Comparison of ENCODE assay signal across 19 cellular contexts in genomic region chr4:94462572-94462971, GRCh38. TPM values are rescaled to one million over a fixed set of nuclear protein-coding genes. Genes with fewer than 3 reads are reported as not detected.
DNase-seq lines count a peak whose midpoint lies in the region; ATAC-seq, FAIRE-seq and TF ChIP-seq lines count a peak whose summit lies in the region.
"Had no signal": no experiment of that assay in that cellular context is flagged by ENCODE, and none has a peak within 500 bp of the region (broad histone marks: within the 10 kb centered on the region; RNA-seq: fewer than 3 reads in every experiment).

No MANE protein-coding gene starts in this region.

- H3K4me3 Mint-ChIP-seq in HFFc6: no peak overlapping the region
- no peak overlapping the region for H3K4me3 Mint-ChIP-seq in osteocyte (ENCODE audit: unreplicated experiment)
- H3K4me3 Mint-ChIP-seq: B cell; CD4-positive, CD25-positive, alpha-beta regulatory T cell had no signal

- H3K36me3 Mint-ChIP-seq in HFFc6 (ENCODE audit: low read depth): peaks cover 70% of the 10 kb centered on the region
- H3K36me3 Mint-ChIP-seq in osteocyte (ENCODE audit: unreplicated experiment): peaks cover 34% of the 10 kb centered on the region

- peaks cover 41% of the 10 kb centered on the region for H3K4me1 ChIP-seq in RWPE2 (ENCODE audit: insufficient read depth, poor library complexity, severe bottlenecking)
- H3K4me1 ChIP-seq in pancreas: peaks cover 41 to 53% (median 43%) of the 10 kb centered on the region in 3 donors
- peaks cover 29% of the 10 kb centered on the region for H3K4me1 ChIP-seq in hepatocyte (ENCODE audit: insufficient read depth)

- H4K20me1 ChIP-seq in hepatocyte (ENCODE audit: insufficient read depth, poor library complexity, severe bottlenecking): no peaks in the 10 kb centered on the region

- peaks cover 93% of the 10 kb centered on the region for H3K79me2 ChIP-seq in hepatocyte

- H3K27ac Mint-ChIP-seq in HFFc6: peak overlapping the region; percentile 49; the same call in 1 of the 2 replicates
- peak overlapping the region; percentile 33 for H3K27ac Mint-ChIP-seq in osteocyte (ENCODE audit: unreplicated experiment)
- H3K27ac Mint-ChIP-seq: B cell had no signal

- no peak overlapping the region for H3K4me3 ChIP-seq in RWPE2 (ENCODE audit: severe bottlenecking)
- H3K4me3 ChIP-seq in pancreas: no peak overlapping the region
- H3K4me3 ChIP-seq in hepatocyte: no peak overlapping the region
- H3K4me3 ChIP-seq: GM12878 had no signal

- intact Hi-C loops in pancreas (cut with DNase I): no loop called here

- H3K9me2 ChIP-seq in hepatocyte (replicated peaks; ENCODE audit: insufficient read depth): no peaks in the 10 kb centered on the region

- no peak for TF ChIP-seq CTCF in HFFc6 (IDR thresholded peaks at IDR 0.05)
- TF ChIP-seq CTCF in RWPE2 (IDR thresholded peaks at IDR 0.05; ENCODE audit: poor library complexity, severe bottlenecking): no peak
- TF ChIP-seq CTCF in osteocyte (IDR thresholded peaks at IDR 0.05): no peak
- TF ChIP-seq CTCF in pancreas (IDR thresholded peaks at IDR 0.05): no peak
- no peak for TF ChIP-seq CTCF in hepatocyte (IDR thresholded peaks at IDR 0.05; ENCODE audit: poor library complexity)

- ATAC-seq in RWPE2 (ENCODE audit: low read depth): peak; percentile 40
- no peak for ATAC-seq in pancreas
- ATAC-seq in HG03571 (IDR thresholded peaks at IDR 0.05; ENCODE audit: unreplicated experiment): no peak
- ATAC-seq: GM12878, SK-N-SH treated with all-trans-retinoic acid at 6 μM for 48 hours had no signal

- no peaks in the 10 kb centered on the region for H3K27me3 ChIP-seq in RWPE2 (ENCODE audit: insufficient read depth, poor library complexity, severe bottlenecking)
- H3K27me3 ChIP-seq in pancreas: no peaks in the 10 kb centered on the region
- H3K27me3 ChIP-seq in hepatocyte: no peaks in the 10 kb centered on the region

- no peak overlapping the region for H2AFZ ChIP-seq in hepatocyte

- WGBS in pancreas, 2 donors: 51 to 72% methylated on average over 1 of the region's 1 CpG
- WGBS in hepatocyte (ENCODE audit: low lambda C conversion rate, missing lambda C conversion rate): 91% methylated on average over 1 of the region's 1 CpG

- H3K36me3 ChIP-seq in RWPE2 (ENCODE audit: low read depth) (peaks cover 63% of the 10 kb centered on the region), pancreas (no peaks in the 10 kb centered on the region), hepatocyte (replicated peaks; ENCODE audit: insufficient read depth, low read depth) (no peaks in the 10 kb centered on the region)

- H3K9me3 ChIP-seq in RWPE2 (ENCODE audit: severe bottlenecking) (no peaks in the 10 kb centered on the region), pancreas (no peaks in the 10 kb centered on the region), hepatocyte (ENCODE audit: low read depth) (no peaks in the 10 kb centered on the region)

- H3K4me1 Mint-ChIP-seq in HFFc6 (ENCODE audit: low read depth): peaks cover 98% of the 10 kb centered on the region
- H3K4me1 Mint-ChIP-seq in osteocyte (ENCODE audit: unreplicated experiment): peaks cover 92% of the 10 kb centered on the region

- H3K9me3 Mint-ChIP-seq in HFFc6 (peaks cover 4% of the 10 kb centered on the region; the same call in 1 of the 2 replicates), osteocyte (ENCODE audit: unreplicated experiment) (peaks cover under 1% of the 10 kb centered on the region)
- H3K9me3 Mint-ChIP-seq: CD4-positive, CD25-positive, alpha-beta regulatory T cell had no signal

- FAIRE-seq in pancreas (lab: Jason Lieb, UNC): no peak
- FAIRE-seq: GM12878, GM18507, H1 had no signal

- H3K4me2 ChIP-seq in hepatocyte: no peak overlapping the region

- H3K27ac ChIP-seq in RWPE2 (ENCODE audit: poor library complexity, severe bottlenecking) (peak overlapping the region; percentile 16), epithelial cell of prostate (peak overlapping the region; percentile 22), pancreas (no peak overlapping the region), hepatocyte (no peak overlapping the region)

- H3K27me3 Mint-ChIP-seq in HFFc6 (ENCODE audit: insufficient read depth) (peaks cover 1% of the 10 kb centered on the region; the same call in 1 of the 2 replicates), osteocyte (ENCODE audit: unreplicated experiment) (no peaks in the 10 kb centered on the region)
- H3K27me3 Mint-ChIP-seq: B cell; CD4-positive, CD25-positive, alpha-beta regulatory T cell had no signal

- DNase-seq in HFFc6: no peak
- no peak for DNase-seq in RWPE2 (ENCODE audit: low spot score)
- DNase-seq in epithelial cell of prostate (ENCODE audit: low read depth, low spot score): no peak
- no peak for DNase-seq in osteocyte (ENCODE audit: extremely low spot score, unreplicated experiment)
- no peak for DNase-seq in nucleus accumbens (lab: John Stamatoyannopoulos, UW)
- no peak for DNase-seq in pancreas
- DNase-seq in hepatocyte (ENCODE audit: low spot score): no peak
- DNase-seq: CD4-positive, CD25-positive, alpha-beta regulatory T cell; GDM1; MM.1S; NCI-H1092 treated with DMSO at 0.1 percent for 48 hours; NCI-H1694; NCI-H524 had no signal

RNA-seq across cellular contexts. Expression of gene PDLIM5, which starts 10.8 kb away (rescaled TPM):
- total RNA-seq in HFFc6 (2021; fragmentation: NEBNext Ultra II Directional; extraction: Animal tissue kit (Norgen Biotek cat#: 25700)): 100 to 1,000 TPM; 152 to 240 (median 171) TPM
- 301 and 324 TPM in 2 replicates for total RNA-seq in osteocyte
- 10 to 100 TPM; 47.1 to 99.0 (median 53.4) TPM for total RNA-seq in pancreas
- 10 to 100 TPM; 13.2 to 18.1 TPM for polyA plus RNA-seq in pancreas
- 121 and 122 TPM in 2 replicates for total RNA-seq in hepatocyte
- polyA plus RNA-seq in hepatocyte: 88.7 and 97.1 TPM in 2 replicates

Comparison
In these comparisons a context has a peak if more than half of its experiments do, and no peak if none do; other contexts are left out.
1. H3K27ac ChIP-seq: peak in RWPE2 (single experiment) and epithelial cell of prostate (single experiment); none in pancreas (0 of 4) and hepatocyte (single experiment).